In genomic region chr19:36245210-36246005, GRCh38 we compare ENCODE assay signal across 11 cellular contexts. TPM values are rescaled to one million over a fixed set of nuclear protein-coding genes. Genes with fewer than 3 reads are reported as not detected.
DNase-seq lines count a peak whose midpoint lies in the region; ATAC-seq and TF ChIP-seq lines count a peak whose summit lies in the region.
"Had no signal": no experiment of that assay in that cellular context is flagged by ENCODE, and none has a peak within 500 bp of the region (broad histone marks: within the 10 kb centered on the region; RNA-seq: fewer than 3 reads in every experiment).

No MANE protein-coding gene starts in this region.

- no peak overlapping the region for H2BK120ac ChIP-seq in neuronal stem cell (ENCODE audit: low read depth, low read length)

- H3K9me3 ChIP-seq in neuronal stem cell (replicated peaks in 1 of 2; ENCODE audit: control insufficient read depth in 2 of 2, insufficient read depth in 1 of 2, low read depth in 1 of 2, low read length in 2 of 2): peaks cover 3 to 15% of the 10 kb centered on the region in 2 donors
- H3K9me3 ChIP-seq in mucosa of descending colon: peaks cover 61% of the 10 kb centered on the region

- no peaks in the 10 kb centered on the region for H3K27me3 ChIP-seq in neuronal stem cell (ENCODE audit: control insufficient read depth in 3 of 3, insufficient read depth in 3 of 3, low read depth in 1 of 3, low read length in 3 of 3)

- no peak overlapping the region for H2AFZ ChIP-seq in neuronal stem cell (ENCODE audit: low read length)

- H3K4me3 ChIP-seq in AG10803 (ENCODE audit: low read length) (peak overlapping the region; percentile 39), fibroblast of pulmonary artery (replicated peaks; ENCODE audit: low read depth, low read length) (peak overlapping the region; percentile 25), neuronal stem cell (ENCODE audit: low read length in 2 of 2) (peak overlapping the region in 1 of 2 donors; percentile 76), mucosa of descending colon (no peak overlapping the region)

- peaks cover 2% of the 10 kb centered on the region for H3K79me1 ChIP-seq in neuronal stem cell (ENCODE audit: low read depth, low read length)

- peak overlapping the region; percentile 70 for H3K23ac ChIP-seq in neuronal stem cell (ENCODE audit: low read depth, low read length, poor library complexity)

- H3K36me3 ChIP-seq in neuronal stem cell (replicated peaks in 1 of 2; ENCODE audit: control insufficient read depth in 2 of 2, insufficient read depth in 2 of 2, low read length in 2 of 2) (peaks cover 0 to under 1% of the 10 kb centered on the region in 2 donors), mucosa of descending colon (ENCODE audit: low read depth) (no peaks in the 10 kb centered on the region)
- H3K36me3 ChIP-seq: neutrophil had no signal

- H3K9ac ChIP-seq in neuronal stem cell (ENCODE audit: low read depth, low read length, poor library complexity): peak overlapping the region; percentile 74

- H3K4me1 ChIP-seq in neuronal stem cell (ENCODE audit: control insufficient read depth in 2 of 2, insufficient read depth in 1 of 2, low read depth in 1 of 2, low read length in 2 of 2): peaks cover 0 to 6% of the 10 kb centered on the region in 2 donors
- no peaks in the 10 kb centered on the region for H3K4me1 ChIP-seq in mucosa of descending colon (ENCODE audit: low read depth)

- H3K4me2 ChIP-seq in neuronal stem cell (ENCODE audit: insufficient read depth, low read length, poor library complexity, severe bottlenecking): peak overlapping the region; percentile 76

- H2AK5ac ChIP-seq in neuronal stem cell (ENCODE audit: low read depth, low read length): peak overlapping the region; percentile 53

- no CpG with 5 or more reads among the region's 63 CpGs for WGBS in neuronal stem cell (ENCODE audit: extremely low coverage in 2 of 2, insufficient read length in 2 of 2, insufficient replicate concordance in 1 of 2), 2 donors

- H4K91ac ChIP-seq in neuronal stem cell (ENCODE audit: low read depth, low read length, poor library complexity): no peak overlapping the region

- H3K4ac ChIP-seq in neuronal stem cell (ENCODE audit: low read length): no peak overlapping the region

- intact Hi-C loops in mucosa of descending colon (cut with DNase I, micrococcal nuclease): no loop called here

- peak overlapping the region; percentile 82 for H2BK5ac ChIP-seq in neuronal stem cell (ENCODE audit: low read length)

- peak overlapping the region; percentile 64 for H3K18ac ChIP-seq in neuronal stem cell (ENCODE audit: low read length)

- DNase-seq in AG10803 (ENCODE audit: low read depth): no peak
- peak; percentile 48 for DNase-seq in NCI-H526 treated with DMSO at 0.1 percent for 48 hours (lab: John Stamatoyannopoulos, UW)
- no peak for DNase-seq in fibroblast of pulmonary artery (ENCODE audit: low read depth)
- peak; percentile 54 for DNase-seq in neuronal stem cell (ENCODE audit: low spot score)
- no peak for DNase-seq in NK-92 (lab: John Stamatoyannopoulos, UW; ENCODE audit: unreplicated experiment)
- DNase-seq in mucosa of descending colon: no peak
- DNase-seq: DMS79 had no signal

- H3K27ac ChIP-seq in neuronal stem cell (replicated peaks; ENCODE audit: low read length): no peak overlapping the region
- H3K27ac ChIP-seq: neutrophil had no signal

- ATAC-seq in HG02588 (IDR thresholded peaks at IDR 0.05; ENCODE audit: unreplicated experiment): no peak
- no peak for ATAC-seq in HG02571 (IDR thresholded peaks at IDR 0.05; ENCODE audit: unreplicated experiment)
- no peak for ATAC-seq in mucosa of descending colon
- ATAC-seq: HCT116 had no signal

- H2BK12ac ChIP-seq in neuronal stem cell (ENCODE audit: low read length): no peak overlapping the region

- no peak for TF ChIP-seq CTCF in AG10803 (conservative IDR thresholded peaks at IDR 0.05; ENCODE audit: low read length)
- no peak for TF ChIP-seq CTCF in fibroblast of pulmonary artery (IDR thresholded peaks at IDR 0.05; ENCODE audit: low read length, missing control alignments)
- no peak for TF ChIP-seq CTCF in mucosa of descending colon (IDR thresholded peaks at IDR 0.05)

- peak overlapping the region; percentile 38 for H3K14ac ChIP-seq in neuronal stem cell (ENCODE audit: low read length)

- no peak overlapping the region for H2BK15ac ChIP-seq in neuronal stem cell (ENCODE audit: low read length)

- no peak overlapping the region for H4K8ac ChIP-seq in neuronal stem cell (ENCODE audit: low read depth, low read length)

RNA-seq across cellular contexts. Expression of gene ZNF146, which starts 30.5 kb away (rescaled TPM):
- polyA plus RNA-seq in neuronal stem cell (2013, experiment 1 of 2): 71.1 TPM
- 72.3 TPM for polyA plus RNA-seq in neuronal stem cell (2013, experiment 2 of 2)
- 10 to 100 TPM; 32.8 to 45.9 (median 40.7) TPM for total RNA-seq in mucosa of descending colon

RNA-seq across cellular contexts. Expression of gene ZNF565, which starts 30.9 kb away (rescaled TPM):
- polyA plus RNA-seq in neuronal stem cell (2013, experiment 1 of 2): 1.9 TPM
- polyA plus RNA-seq in neuronal stem cell (2013, experiment 2 of 2): 1.6 TPM
- 1 to 10 TPM; 2.9 to 7.8 (median 3.1) TPM for total RNA-seq in mucosa of descending colon

Comparison
In these comparisons a context has a peak if more than half of its experiments do, and no peak if none do; other contexts are left out.
1. DNase-seq: peak in NCI-H526 treated with DMSO at 0.1 percent for 48 hours (single experiment) and neuronal stem cell (single experiment); none in AG10803 (single experiment), fibroblast of pulmonary artery (single experiment), NK-92 (single experiment) and mucosa of descending colon (0 of 3).